Comparison of ENCODE assay signal across 28 cellular contexts in genomic region chr2:71045841-71046495, GRCh38. TPM values are rescaled to one million over a fixed set of nuclear protein-coding genes. Genes with fewer than 3 reads are reported as not detected.
DNase-seq lines count a peak whose midpoint lies in the region; ATAC-seq and TF ChIP-seq lines count a peak whose summit lies in the region.
"Had no signal": no experiment of that assay in that cellular context is flagged by ENCODE, and none has a peak within 500 bp of the region (broad histone marks: within the 10 kb centered on the region; RNA-seq: fewer than 3 reads in every experiment).

No MANE protein-coding gene starts in this region.

- no peaks in the 10 kb centered on the region for H3K36me3 ChIP-seq in MG63
- H3K36me3 ChIP-seq in mucosa of descending colon (ENCODE audit: low read depth): no peaks in the 10 kb centered on the region
- no peaks in the 10 kb centered on the region for H3K36me3 ChIP-seq in testis (ENCODE audit: low read depth, missing control alignments)
- H3K36me3 ChIP-seq: cardiac muscle cell, pancreas had no signal

- no peaks in the 10 kb centered on the region for H3K4me1 ChIP-seq in mucosa of descending colon (ENCODE audit: low read depth)
- H3K4me1 ChIP-seq in testis: no peaks in the 10 kb centered on the region

- H3K27ac ChIP-seq in testis: no peak overlapping the region
- H3K27ac ChIP-seq: cardiac muscle cell, epithelial cell of prostate, pancreas, RWPE1, SK-N-MC, skin epidermis had no signal

- no peaks in the 10 kb centered on the region for H3K9me3 ChIP-seq in MG63
- no peaks in the 10 kb centered on the region for H3K9me3 ChIP-seq in mucosa of descending colon
- H3K9me3 ChIP-seq in testis: no peaks in the 10 kb centered on the region
- H3K9me3 ChIP-seq: pancreas had no signal

- H3K27me3 ChIP-seq in MG63: no peaks in the 10 kb centered on the region; the same call in 1 of the 2 replicates
- no peaks in the 10 kb centered on the region for H3K27me3 ChIP-seq in testis
- H3K27me3 ChIP-seq: pancreas had no signal

- ATAC-seq in mucosa of descending colon: no peak
- ATAC-seq: activated naive CD8-positive, alpha-beta T cell treated with anti-CD3 and anti-CD28 coated beads, Interleukin-2, amount 50 U/mL, for 24 hours; left colon; pancreas; T-helper 17 cell had no signal

- no peak overlapping the region for H3K4me3 ChIP-seq in MG63
- H3K4me3 ChIP-seq in mucosa of descending colon: no peak overlapping the region
- H3K4me3 ChIP-seq in testis: no peak overlapping the region
- H3K4me3 ChIP-seq: cardiac muscle cell, pancreas, SK-N-MC, skin epidermis had no signal

- whole genome bisulfite sequencing in testis, 2 donors: 80 to 81% methylated on average over 23 of the region's 23 CpGs

- DNase-seq in Daoy (ENCODE audit: low read depth) (peak; percentile 25), MG63 (peak; percentile 33), SIG-M5 (lab: John Stamatoyannopoulos, UW) (peak; percentile 14), globus pallidus (ENCODE audit: low spot score) (peak; percentile 7), hepatic stellate cell (ENCODE audit: low spot score) (no peak), mucosa of descending colon (no peak), testis (no peak), NCI-H2029 (lab: John Stamatoyannopoulos, UW) (no peak)
- DNase-seq: activated CD4-positive, alpha-beta T cell treated with anti-CD3 and anti-CD28 coated beads for 1 hour; activated effector memory CD4-positive, alpha-beta T cell treated with anti-CD3 and anti-CD28 coated beads, Interleukin-2, amount 50 U/mL, for 16 hours; activated naive CD8-positive, alpha-beta T cell treated with anti-CD3 and anti-CD28 coated beads, Interleukin-2, amount 50 U/mL, for 24 hours; activated T-cell treated with anti-CD3 and anti-CD28 coated beads, Interleukin-2, amount 50 U/mL, for 1 hour; COR-L47; effector CD8-positive, alpha-beta T cell; left colon; MM.1S; NCI-H1436 treated with DMSO at 0.1 percent for 48 hours; NCI-H446; NCI-H748 treated with DMSO at 0.1 percent for 48 hours; pancreas; retina; stimulated activated naive CD4-positive, alpha-beta T cell; T-helper 17 cell had no signal

- no peak for TF ChIP-seq POLR2A in testis (IDR thresholded peaks at IDR 0.05)

- intact Hi-C loops in mucosa of descending colon (cut with DNase I, micrococcal nuclease): no loop called here
- intact Hi-C loops in testis (cut with DNase I; ENCODE audit: low total_unique reads): no loop called here

- no peak for TF ChIP-seq CTCF in mucosa of descending colon (IDR thresholded peaks at IDR 0.05)
- TF ChIP-seq CTCF in testis (IDR thresholded peaks at IDR 0.05): no peak

RNA-seq across cellular contexts. Expression of gene NAGK, which starts 22.5 kb away (rescaled TPM):
- 51.9 and 65.8 TPM in 2 replicates for total RNA-seq in Daoy (2014; rRNA removed; shearing (Covaris generic))
- total RNA-seq in MG63 (2014; rRNA removed; shearing (Covaris generic); ENCODE audit: low replicate concordance): 46.8 and 82.8 TPM in 2 replicates
- total RNA-seq in mucosa of descending colon (100 to 1,000 TPM in 1 of 3 donors, 10 to 100 TPM in 2; 64.5 to 105 (median 67.9) TPM), testis (10 to 100 TPM; 77.5 to 87.5 TPM)
- 153 TPM for polyA plus RNA-seq in testis (ENCODE audit: insufficient read depth, low read depth, low replicate concordance)

RNA-seq across cellular contexts. Expression of gene TEX261, which starts 51.3 kb away (rescaled TPM):
- 22.3 and 23.9 TPM in 2 replicates for total RNA-seq in Daoy (2014; rRNA removed; shearing (Covaris generic))
- 39.8 and 78.4 TPM in 2 replicates for total RNA-seq in MG63 (2014; rRNA removed; shearing (Covaris generic); ENCODE audit: low replicate concordance)
- 10 to 100 TPM; 51.0 to 63.0 (median 51.4) TPM for total RNA-seq in mucosa of descending colon
- 10 to 100 TPM; 39.0 to 40.7 TPM for total RNA-seq in testis
- 133 TPM for polyA plus RNA-seq in testis (ENCODE audit: insufficient read depth, low read depth, low replicate concordance)

Comparison
In these comparisons a context has a peak if more than half of its experiments do, and no peak if none do; other contexts are left out.
1. DNase-seq: peak in Daoy (single experiment), MG63 (single experiment), SIG-M5 (single experiment) and globus pallidus (single experiment); none in hepatic stellate cell (single experiment), mucosa of descending colon (0 of 3), testis (single experiment) and NCI-H2029 (single experiment).